Comparison of ENCODE assay signal across 1 cellular context in the genomic region with DNA sequence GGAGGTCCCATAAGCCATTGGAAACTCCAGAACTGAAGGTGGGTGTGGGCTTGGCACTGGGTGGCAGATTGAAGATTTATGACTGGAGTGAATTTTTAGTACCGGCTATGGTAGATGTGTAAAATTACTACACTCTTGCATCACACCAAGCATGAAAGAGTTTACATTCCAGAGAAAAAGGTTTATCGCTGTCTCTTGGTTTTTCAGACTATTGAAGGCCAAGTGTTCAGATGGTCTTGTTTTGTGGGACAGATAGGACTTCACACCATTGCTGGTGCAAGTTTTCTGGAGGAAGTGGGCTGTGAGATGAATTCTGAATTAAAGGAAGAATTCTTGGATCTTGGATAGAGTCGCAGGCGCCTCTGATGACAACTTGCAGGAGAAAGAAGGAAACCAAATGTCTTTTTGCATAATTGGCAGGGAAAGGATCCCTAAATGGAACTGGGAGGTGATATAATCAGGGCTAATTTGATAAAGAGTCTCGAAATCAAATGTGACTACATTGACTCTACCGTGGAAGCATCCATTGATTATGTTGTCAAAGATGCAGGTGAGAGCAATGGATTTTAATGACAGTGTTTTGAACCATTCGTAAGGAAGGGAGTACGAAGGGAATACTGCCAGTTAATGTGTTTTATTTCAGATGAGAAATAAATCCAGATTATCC.
TF ChIP-seq lines count a peak whose summit lies in the region.

No MANE protein-coding gene starts in this region.

TF ChIP-seq in K562, 482 proteins besides CTCF, POLR2A, EP300 and RAD21 (continued from another document and continues in another):
- TF ChIP-seq, protein P1, sequence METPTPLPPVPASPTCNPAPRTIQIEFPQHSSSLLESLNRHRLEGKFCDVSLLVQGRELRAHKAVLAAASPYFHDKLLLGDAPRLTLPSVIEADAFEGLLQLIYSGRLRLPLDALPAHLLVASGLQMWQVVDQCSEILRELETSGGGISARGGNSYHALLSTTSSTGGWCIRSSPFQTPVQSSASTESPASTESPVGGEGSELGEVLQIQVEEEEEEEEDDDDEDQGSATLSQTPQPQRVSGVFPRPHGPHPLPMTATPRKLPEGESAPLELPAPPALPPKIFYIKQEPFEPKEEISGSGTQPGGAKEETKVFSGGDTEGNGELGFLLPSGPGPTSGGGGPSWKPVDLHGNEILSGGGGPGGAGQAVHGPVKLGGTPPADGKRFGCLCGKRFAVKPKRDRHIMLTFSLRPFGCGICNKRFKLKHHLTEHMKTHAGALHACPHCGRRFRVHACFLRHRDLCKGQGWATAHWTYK (CRISPR knock-in tag; IDR thresholded peaks at IDR 0.05) = no peak
- TF ChIP-seq ZNF707 (CRISPR knock-in tag; conservative IDR thresholded peaks at IDR 0.05) = no peak
- no peak for TF ChIP-seq HDAC8 (tag; IDR thresholded peaks at IDR 0.05)
- TF ChIP-seq, protein P2, sequence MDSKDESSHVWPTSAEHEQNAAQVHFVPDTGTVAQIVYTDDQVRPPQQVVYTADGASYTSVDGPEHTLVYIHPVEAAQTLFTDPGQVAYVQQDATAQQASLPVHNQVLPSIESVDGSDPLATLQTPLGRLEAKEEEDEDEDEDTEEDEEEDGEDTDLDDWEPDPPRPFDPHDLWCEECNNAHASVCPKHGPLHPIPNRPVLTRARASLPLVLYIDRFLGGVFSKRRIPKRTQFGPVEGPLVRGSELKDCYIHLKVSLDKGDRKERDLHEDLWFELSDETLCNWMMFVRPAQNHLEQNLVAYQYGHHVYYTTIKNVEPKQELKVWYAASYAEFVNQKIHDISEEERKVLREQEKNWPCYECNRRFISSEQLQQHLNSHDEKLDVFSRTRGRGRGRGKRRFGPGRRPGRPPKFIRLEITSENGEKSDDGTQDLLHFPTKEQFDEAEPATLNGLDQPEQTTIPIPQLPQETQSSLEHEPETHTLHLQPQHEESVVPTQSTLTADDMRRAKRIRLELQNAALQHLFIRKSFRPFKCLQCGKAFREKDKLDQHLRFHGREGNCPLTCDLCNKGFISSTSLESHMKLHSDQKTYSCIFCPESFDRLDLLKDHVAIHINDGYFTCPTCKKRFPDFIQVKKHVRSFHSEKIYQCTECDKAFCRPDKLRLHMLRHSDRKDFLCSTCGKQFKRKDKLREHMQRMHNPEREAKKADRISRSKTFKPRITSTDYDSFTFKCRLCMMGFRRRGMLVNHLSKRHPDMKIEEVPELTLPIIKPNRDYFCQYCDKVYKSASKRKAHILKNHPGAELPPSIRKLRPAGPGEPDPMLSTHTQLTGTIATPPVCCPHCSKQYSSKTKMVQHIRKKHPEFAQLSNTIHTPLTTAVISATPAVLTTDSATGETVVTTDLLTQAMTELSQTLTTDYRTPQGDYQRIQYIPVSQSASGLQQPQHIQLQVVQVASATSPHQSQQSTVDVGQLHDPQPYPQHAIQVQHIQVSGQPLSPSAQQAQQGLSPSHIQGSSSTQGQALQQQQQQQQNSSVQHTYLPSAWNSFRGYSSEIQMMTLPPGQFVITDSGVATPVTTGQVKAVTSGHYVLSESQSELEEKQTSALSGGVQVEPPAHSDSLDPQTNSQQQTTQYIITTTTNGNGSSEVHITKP (IDR thresholded peaks at IDR 0.05; ENCODE audit: partially characterized antibody) = no peak
- TF ChIP-seq, protein P3, sequence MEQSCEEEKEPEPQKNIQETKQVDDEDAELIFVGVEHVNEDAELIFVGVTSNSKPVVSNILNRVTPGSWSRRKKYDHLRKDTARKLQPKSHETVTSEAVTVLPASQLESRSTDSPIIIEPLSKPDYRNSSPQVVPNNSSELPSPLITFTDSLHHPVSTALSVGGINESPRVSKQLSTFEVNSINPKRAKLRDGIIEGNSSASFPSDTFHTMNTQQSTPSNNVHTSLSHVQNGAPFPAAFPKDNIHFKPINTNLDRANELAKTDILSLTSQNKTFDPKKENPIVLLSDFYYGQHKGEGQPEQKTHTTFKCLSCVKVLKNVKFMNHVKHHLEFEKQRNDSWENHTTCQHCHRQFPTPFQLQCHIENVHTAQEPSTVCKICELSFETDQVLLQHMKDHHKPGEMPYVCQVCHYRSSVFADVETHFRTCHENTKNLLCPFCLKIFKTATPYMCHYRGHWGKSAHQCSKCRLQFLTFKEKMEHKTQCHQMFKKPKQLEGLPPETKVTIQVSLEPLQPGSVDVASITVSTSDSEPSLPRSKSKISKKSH (CRISPR knock-in tag; IDR thresholded peaks at IDR 0.05) = no peak
- peak; percentile 39; the same call in 1 of the 2 replicates for TF ChIP-seq ZEB2 (IDR thresholded peaks at IDR 0.05)
- no peak for TF ChIP-seq ZNF830 (CRISPR knock-in tag; IDR thresholded peaks at IDR 0.05)
- TF ChIP-seq RNF2 (IDR thresholded peaks at IDR 0.05) = peak; percentile 24; the same call in 1 of the 2 replicates
- peak; percentile 53; the same call in 1 of the 2 replicates for TF ChIP-seq SOX6 (IDR thresholded peaks at IDR 0.05)
- TF ChIP-seq TCF7L2 (IDR thresholded peaks at IDR 0.05; ENCODE audit: low read depth, low read length) = no peak
- TF ChIP-seq BDP1 (IDR thresholded peaks at IDR 0.05; ENCODE audit: insufficient read depth, insufficient read length) = no peak
- TF ChIP-seq HCFC1 (IDR thresholded peaks at IDR 0.05; ENCODE audit: low read depth, low read length) = no peak
- TF ChIP-seq TARDBP (IDR thresholded peaks at IDR 0.05) = no peak
- TF ChIP-seq, protein P4, sequence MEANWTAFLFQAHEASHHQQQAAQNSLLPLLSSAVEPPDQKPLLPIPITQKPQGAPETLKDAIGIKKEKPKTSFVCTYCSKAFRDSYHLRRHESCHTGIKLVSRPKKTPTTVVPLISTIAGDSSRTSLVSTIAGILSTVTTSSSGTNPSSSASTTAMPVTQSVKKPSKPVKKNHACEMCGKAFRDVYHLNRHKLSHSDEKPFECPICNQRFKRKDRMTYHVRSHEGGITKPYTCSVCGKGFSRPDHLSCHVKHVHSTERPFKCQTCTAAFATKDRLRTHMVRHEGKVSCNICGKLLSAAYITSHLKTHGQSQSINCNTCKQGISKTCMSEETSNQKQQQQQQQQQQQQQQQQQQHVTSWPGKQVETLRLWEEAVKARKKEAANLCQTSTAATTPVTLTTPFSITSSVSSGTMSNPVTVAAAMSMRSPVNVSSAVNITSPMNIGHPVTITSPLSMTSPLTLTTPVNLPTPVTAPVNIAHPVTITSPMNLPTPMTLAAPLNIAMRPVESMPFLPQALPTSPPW (CRISPR knock-in tag; IDR thresholded peaks at IDR 0.05) = peak; percentile 10; the same call in 1 of the 2 replicates
- TF ChIP-seq SIRT6 (IDR thresholded peaks at IDR 0.05; ENCODE audit: low read depth, low read length) = no peak
- no peak for TF ChIP-seq PHF8 (IDR thresholded peaks at IDR 0.05; ENCODE audit: borderline replicate concordance, low read length)
- no peak for TF ChIP-seq NFYB (IDR thresholded peaks at IDR 0.05; ENCODE audit: extremely low read depth, insufficient read length)
- TF ChIP-seq, protein P5, sequence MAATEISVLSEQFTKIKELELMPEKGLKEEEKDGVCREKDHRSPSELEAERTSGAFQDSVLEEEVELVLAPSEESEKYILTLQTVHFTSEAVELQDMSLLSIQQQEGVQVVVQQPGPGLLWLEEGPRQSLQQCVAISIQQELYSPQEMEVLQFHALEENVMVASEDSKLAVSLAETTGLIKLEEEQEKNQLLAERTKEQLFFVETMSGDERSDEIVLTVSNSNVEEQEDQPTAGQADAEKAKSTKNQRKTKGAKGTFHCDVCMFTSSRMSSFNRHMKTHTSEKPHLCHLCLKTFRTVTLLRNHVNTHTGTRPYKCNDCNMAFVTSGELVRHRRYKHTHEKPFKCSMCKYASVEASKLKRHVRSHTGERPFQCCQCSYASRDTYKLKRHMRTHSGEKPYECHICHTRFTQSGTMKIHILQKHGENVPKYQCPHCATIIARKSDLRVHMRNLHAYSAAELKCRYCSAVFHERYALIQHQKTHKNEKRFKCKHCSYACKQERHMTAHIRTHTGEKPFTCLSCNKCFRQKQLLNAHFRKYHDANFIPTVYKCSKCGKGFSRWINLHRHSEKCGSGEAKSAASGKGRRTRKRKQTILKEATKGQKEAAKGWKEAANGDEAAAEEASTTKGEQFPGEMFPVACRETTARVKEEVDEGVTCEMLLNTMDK (IDR thresholded peaks at IDR 0.05; ENCODE audit: borderline replicate concordance, insufficient read depth, low read depth, low read length, poor library complexity, severe bottlenecking) = no peak
- no peak for TF ChIP-seq CBX5 (IDR thresholded peaks at IDR 0.05; ENCODE audit: borderline replicate concordance, low read depth)
- TF ChIP-seq, protein P6, sequence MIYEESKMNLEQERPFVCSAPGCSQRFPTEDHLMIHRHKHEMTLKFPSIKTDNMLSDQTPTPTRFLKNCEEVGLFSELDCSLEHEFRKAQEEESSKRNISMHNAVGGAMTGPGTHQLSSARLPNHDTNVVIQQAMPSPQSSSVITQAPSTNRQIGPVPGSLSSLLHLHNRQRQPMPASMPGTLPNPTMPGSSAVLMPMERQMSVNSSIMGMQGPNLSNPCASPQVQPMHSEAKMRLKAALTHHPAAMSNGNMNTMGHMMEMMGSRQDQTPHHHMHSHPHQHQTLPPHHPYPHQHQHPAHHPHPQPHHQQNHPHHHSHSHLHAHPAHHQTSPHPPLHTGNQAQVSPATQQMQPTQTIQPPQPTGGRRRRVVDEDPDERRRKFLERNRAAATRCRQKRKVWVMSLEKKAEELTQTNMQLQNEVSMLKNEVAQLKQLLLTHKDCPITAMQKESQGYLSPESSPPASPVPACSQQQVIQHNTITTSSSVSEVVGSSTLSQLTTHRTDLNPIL (CRISPR knock-in tag; IDR thresholded peaks at IDR 0.05) = no peak; the same call in 1 of the 2 replicates
- TF ChIP-seq, protein P7, sequence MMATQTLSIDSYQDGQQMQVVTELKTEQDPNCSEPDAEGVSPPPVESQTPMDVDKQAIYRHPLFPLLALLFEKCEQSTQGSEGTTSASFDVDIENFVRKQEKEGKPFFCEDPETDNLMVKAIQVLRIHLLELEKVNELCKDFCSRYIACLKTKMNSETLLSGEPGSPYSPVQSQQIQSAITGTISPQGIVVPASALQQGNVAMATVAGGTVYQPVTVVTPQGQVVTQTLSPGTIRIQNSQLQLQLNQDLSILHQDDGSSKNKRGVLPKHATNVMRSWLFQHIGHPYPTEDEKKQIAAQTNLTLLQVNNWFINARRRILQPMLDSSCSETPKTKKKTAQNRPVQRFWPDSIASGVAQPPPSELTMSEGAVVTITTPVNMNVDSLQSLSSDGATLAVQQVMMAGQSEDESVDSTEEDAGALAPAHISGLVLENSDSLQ (IDR thresholded peaks at IDR 0.05) = peak; percentile 96
- TF ChIP-seq CHD2 (IDR thresholded peaks at IDR 0.05; ENCODE audit: low read depth, low read length) = no peak
- TF ChIP-seq, protein P8, sequence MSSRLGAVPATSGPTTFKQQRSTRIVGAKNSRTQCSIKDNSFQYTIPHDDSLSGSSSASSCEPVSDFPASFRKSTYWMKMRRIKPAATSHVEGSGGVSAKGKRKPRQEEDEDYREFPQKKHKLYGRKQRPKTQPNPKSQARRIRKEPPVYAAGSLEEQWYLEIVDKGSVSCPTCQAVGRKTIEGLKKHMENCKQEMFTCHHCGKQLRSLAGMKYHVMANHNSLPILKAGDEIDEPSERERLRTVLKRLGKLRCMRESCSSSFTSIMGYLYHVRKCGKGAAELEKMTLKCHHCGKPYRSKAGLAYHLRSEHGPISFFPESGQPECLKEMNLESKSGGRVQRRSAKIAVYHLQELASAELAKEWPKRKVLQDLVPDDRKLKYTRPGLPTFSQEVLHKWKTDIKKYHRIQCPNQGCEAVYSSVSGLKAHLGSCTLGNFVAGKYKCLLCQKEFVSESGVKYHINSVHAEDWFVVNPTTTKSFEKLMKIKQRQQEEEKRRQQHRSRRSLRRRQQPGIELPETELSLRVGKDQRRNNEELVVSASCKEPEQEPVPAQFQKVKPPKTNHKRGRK (tag; IDR thresholded peaks at IDR 0.05) = no peak
- no peak for TF ChIP-seq ARID2 (IDR thresholded peaks at IDR 0.05)
- TF ChIP-seq NCOA2 (IDR thresholded peaks at IDR 0.05; ENCODE audit: partially characterized antibody in 2 of 2) = no peak
- no peak for TF ChIP-seq ZNF347 (CRISPR knock-in tag; IDR thresholded peaks at IDR 0.05; ENCODE audit: low read depth)
- peak; percentile 45; the same call in 1 of the 2 replicates for TF ChIP-seq CTBP1 (IDR thresholded peaks at IDR 0.05; ENCODE audit: borderline replicate concordance)
- TF ChIP-seq, protein P9, sequence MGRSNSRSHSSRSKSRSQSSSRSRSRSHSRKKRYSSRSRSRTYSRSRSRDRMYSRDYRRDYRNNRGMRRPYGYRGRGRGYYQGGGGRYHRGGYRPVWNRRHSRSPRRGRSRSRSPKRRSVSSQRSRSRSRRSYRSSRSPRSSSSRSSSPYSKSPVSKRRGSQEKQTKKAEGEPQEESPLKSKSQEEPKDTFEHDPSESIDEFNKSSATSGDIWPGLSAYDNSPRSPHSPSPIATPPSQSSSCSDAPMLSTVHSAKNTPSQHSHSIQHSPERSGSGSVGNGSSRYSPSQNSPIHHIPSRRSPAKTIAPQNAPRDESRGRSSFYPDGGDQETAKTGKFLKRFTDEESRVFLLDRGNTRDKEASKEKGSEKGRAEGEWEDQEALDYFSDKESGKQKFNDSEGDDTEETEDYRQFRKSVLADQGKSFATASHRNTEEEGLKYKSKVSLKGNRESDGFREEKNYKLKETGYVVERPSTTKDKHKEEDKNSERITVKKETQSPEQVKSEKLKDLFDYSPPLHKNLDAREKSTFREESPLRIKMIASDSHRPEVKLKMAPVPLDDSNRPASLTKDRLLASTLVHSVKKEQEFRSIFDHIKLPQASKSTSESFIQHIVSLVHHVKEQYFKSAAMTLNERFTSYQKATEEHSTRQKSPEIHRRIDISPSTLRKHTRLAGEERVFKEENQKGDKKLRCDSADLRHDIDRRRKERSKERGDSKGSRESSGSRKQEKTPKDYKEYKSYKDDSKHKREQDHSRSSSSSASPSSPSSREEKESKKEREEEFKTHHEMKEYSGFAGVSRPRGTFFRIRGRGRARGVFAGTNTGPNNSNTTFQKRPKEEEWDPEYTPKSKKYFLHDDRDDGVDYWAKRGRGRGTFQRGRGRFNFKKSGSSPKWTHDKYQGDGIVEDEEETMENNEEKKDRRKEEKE (IDR thresholded peaks at IDR 0.05; ENCODE audit: borderline replicate concordance in 1 of 2, control insufficient read depth in 1 of 2, low read depth in 2 of 2, low read length in 1 of 2) = no peak
- no peak for TF ChIP-seq HMGN3 (IDR thresholded peaks at IDR 0.05; ENCODE audit: borderline replicate concordance, extremely low read depth, insufficient read length, low read depth, low read length)
- TF ChIP-seq, protein P10, sequence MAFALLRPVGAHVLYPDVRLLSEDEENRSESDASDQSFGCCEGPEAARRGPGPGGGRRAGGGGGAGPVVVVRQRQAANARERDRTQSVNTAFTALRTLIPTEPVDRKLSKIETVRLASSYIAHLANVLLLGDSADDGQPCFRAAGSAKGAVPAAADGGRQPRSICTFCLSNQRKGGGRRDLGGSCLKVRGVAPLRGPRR (CRISPR knock-in tag; IDR thresholded peaks at IDR 0.05) = no peak
- no peak for TF ChIP-seq CCNT2 (IDR thresholded peaks at IDR 0.05; ENCODE audit: borderline replicate concordance, extremely low read depth, insufficient read length, low read depth, low read length)
- no peak for TF ChIP-seq RBM25 (IDR thresholded peaks at IDR 0.05; ENCODE audit: low read depth, low read length, severe bottlenecking)
- no peak for TF ChIP-seq SAFB (IDR thresholded peaks at IDR 0.05; ENCODE audit: borderline replicate concordance, low read depth, low read length)
- no peak; the same call in 1 of the 2 replicates for TF ChIP-seq BRD4 (IDR thresholded peaks at IDR 0.05)
- 0 out of 2 replicates have a peak, but pooled peaks have one; percentile 47 for TF ChIP-seq MEF2D (tag; conservative IDR thresholded peaks at IDR 0.05; ENCODE audit: low read depth)
- no peak for TF ChIP-seq ZNF551 (CRISPR knock-in tag; IDR thresholded peaks at IDR 0.05)
- no peak for TF ChIP-seq CHD4 (IDR thresholded peaks at IDR 0.05; ENCODE audit: insufficient read depth, insufficient replicate concordance, low read depth, low read length, poor library complexity, severe bottlenecking)
- TF ChIP-seq ZBTB8A (IDR thresholded peaks at IDR 0.05; ENCODE audit: partially characterized antibody) = no peak
- peak; percentile 99 for TF ChIP-seq ZNF766 (CRISPR knock-in tag; conservative IDR thresholded peaks at IDR 0.05)
- no peak for TF ChIP-seq CBFA2T3 (IDR thresholded peaks at IDR 0.05)
- TF ChIP-seq PTTG1 (tag; IDR thresholded peaks at IDR 0.05; ENCODE audit: low read depth) = no peak
